ENCODE assay signal across 1 cellular context in the genomic region with DNA sequence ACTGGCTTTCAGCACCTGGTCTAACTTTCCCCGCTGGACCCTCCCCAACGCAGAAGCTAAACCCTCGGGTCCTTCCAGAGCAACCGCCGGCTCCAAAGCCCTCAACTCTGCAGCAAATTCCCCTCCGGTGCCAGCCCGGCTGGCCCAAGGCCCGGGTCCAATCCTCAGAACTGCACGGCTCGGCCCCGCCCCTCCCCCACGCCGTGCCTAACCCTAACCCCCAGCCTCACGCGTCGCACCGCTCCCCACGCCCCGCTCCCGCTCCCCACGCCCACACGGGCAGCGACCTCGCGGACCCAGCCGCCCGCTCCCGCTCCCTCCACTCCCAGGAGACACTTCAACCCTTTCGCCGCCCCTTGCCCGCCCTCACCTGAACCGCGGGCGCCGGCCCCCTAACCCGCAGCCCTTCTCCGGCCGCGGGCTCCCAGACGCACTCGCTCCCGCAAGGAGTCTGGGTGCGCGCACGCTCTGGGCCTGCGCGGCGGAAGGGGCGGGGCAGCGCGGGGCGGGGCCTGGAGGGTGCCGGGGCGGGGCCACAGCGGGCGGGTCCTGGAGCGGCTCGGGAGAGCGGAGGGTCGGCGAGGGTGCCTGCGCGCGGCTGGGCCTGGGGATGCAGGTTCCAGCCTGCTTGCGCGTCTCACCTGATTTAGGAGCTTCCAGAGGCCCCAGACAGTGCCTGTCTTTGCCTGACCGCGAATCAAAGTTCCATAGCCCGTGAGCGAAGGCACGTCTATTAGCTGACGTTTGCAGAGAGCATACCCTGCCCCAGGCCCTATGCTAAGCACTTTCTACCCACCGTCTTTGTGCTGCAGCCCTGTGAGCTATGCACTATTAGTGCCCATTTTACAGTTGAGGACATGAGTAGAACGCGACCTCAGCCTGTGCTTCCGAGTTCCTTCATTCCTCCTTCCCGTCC.
TF ChIP-seq lines count a peak whose summit lies in the region.

A gene (minus strand): TSS at position 453 of the 916 bp plus-strand sequence. CDS start 2,729 bp downstream, outside the sequence.

TF ChIP-seq in HepG2, 621 proteins besides CTCF, POLR2A, EP300 and RAD21 (continued from another document and continues in another):
- no peak for TF ChIP-seq HNRNPH1 (optimal IDR thresholded peaks at IDR 0.05; ENCODE audit: low read depth, low read length)
- TF ChIP-seq FOXM1 (CRISPR knock-in tag; IDR thresholded peaks at IDR 0.05): no peak
- peak; percentile 34; the same call in 1 of the 2 replicates for TF ChIP-seq ZSCAN31 (CRISPR knock-in tag; IDR thresholded peaks at IDR 0.05; ENCODE audit: low read depth)
- TF ChIP-seq, protein P1, sequence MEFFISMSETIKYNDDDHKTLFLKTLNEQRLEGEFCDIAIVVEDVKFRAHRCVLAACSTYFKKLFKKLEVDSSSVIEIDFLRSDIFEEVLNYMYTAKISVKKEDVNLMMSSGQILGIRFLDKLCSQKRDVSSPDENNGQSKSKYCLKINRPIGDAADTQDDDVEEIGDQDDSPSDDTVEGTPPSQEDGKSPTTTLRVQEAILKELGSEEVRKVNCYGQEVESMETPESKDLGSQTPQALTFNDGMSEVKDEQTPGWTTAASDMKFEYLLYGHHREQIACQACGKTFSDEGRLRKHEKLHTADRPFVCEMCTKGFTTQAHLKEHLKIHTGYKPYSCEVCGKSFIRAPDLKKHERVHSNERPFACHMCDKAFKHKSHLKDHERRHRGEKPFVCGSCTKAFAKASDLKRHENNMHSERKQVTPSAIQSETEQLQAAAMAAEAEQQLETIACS (CRISPR knock-in tag; IDR thresholded peaks at IDR 0.05): peak; percentile 96
- TF ChIP-seq CBX1 (IDR thresholded peaks at IDR 0.05; ENCODE audit: low read depth): no peak
- TF ChIP-seq ZNF30 (CRISPR knock-in tag; IDR thresholded peaks at IDR 0.05): no peak
- peak; percentile 14 for TF ChIP-seq TEAD3 (CRISPR knock-in tag; optimal IDR thresholded peaks at IDR 0.05; ENCODE audit: borderline replicate concordance)
- peak; percentile 97 for TF ChIP-seq ZNF264 (CRISPR knock-in tag; IDR thresholded peaks at IDR 0.05)
- peak; percentile 84 for TF ChIP-seq GABPB1 (CRISPR knock-in tag; IDR thresholded peaks at IDR 0.05)
- no peak for TF ChIP-seq KLF11 (CRISPR knock-in tag; IDR thresholded peaks at IDR 0.05)
- no peak for TF ChIP-seq DPF2 (CRISPR knock-in tag; IDR thresholded peaks at IDR 0.05; ENCODE audit: borderline replicate concordance, low read depth)
- no peak for TF ChIP-seq ZBTB7B (CRISPR knock-in tag; IDR thresholded peaks at IDR 0.05)
- no peak for TF ChIP-seq HMG20A (CRISPR knock-in tag; IDR thresholded peaks at IDR 0.05; ENCODE audit: borderline replicate concordance)
- TF ChIP-seq NFE2L2 (IDR thresholded peaks at IDR 0.05; ENCODE audit: low read length): no peak
- peak; percentile 27; the same call in 1 of the 2 replicates for TF ChIP-seq PHF20 (CRISPR knock-in tag; IDR thresholded peaks at IDR 0.05)
- TF ChIP-seq, protein P2, sequence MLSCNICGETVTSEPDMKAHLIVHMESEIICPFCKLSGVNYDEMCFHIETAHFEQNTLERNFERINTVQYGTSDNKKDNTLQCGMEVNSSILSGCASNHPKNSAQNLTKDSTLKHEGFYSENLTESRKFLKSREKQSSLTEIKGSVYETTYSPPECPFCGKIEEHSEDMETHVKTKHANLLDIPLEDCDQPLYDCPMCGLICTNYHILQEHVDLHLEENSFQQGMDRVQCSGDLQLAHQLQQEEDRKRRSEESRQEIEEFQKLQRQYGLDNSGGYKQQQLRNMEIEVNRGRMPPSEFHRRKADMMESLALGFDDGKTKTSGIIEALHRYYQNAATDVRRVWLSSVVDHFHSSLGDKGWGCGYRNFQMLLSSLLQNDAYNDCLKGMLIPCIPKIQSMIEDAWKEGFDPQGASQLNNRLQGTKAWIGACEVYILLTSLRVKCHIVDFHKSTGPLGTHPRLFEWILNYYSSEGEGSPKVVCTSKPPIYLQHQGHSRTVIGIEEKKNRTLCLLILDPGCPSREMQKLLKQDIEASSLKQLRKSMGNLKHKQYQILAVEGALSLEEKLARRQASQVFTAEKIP (CRISPR knock-in tag; IDR thresholded peaks at IDR 0.05; ENCODE audit: borderline replicate concordance): no peak
- TF ChIP-seq ZNF672 (CRISPR knock-in tag; IDR thresholded peaks at IDR 0.05): no peak
- TF ChIP-seq ZNF446 (CRISPR knock-in tag; IDR thresholded peaks at IDR 0.05): no peak
- no peak for TF ChIP-seq MAFG (CRISPR knock-in tag; IDR thresholded peaks at IDR 0.05)
- TF ChIP-seq, protein P3, sequence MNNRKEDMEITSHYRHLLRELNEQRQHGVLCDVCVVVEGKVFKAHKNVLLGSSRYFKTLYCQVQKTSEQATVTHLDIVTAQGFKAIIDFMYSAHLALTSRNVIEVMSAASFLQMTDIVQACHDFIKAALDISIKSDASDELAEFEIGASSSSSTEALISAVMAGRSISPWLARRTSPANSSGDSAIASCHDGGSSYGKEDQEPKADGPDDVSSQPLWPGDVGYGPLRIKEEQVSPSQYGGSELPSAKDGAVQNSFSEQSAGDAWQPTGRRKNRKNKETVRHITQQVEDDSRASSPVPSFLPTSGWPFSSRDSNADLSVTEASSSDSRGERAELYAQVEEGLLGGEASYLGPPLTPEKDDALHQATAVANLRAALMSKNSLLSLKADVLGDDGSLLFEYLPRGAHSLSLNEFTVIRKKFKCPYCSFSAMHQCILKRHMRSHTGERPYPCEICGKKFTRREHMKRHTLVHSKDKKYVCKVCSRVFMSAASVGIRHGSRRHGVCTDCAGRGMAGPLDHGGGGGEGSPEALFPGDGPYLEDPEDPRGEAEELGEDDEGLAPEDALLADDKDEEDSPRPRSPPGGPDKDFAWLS (CRISPR knock-in tag; IDR thresholded peaks at IDR 0.05; ENCODE audit: borderline replicate concordance): no peak
- no peak for TF ChIP-seq NFIB (CRISPR knock-in tag; IDR thresholded peaks at IDR 0.05; ENCODE audit: borderline replicate concordance)
- TF ChIP-seq ZNF883 (CRISPR knock-in tag; IDR thresholded peaks at IDR 0.05; ENCODE audit: not compliant biosample characterization): no peak
- TF ChIP-seq, protein P4, sequence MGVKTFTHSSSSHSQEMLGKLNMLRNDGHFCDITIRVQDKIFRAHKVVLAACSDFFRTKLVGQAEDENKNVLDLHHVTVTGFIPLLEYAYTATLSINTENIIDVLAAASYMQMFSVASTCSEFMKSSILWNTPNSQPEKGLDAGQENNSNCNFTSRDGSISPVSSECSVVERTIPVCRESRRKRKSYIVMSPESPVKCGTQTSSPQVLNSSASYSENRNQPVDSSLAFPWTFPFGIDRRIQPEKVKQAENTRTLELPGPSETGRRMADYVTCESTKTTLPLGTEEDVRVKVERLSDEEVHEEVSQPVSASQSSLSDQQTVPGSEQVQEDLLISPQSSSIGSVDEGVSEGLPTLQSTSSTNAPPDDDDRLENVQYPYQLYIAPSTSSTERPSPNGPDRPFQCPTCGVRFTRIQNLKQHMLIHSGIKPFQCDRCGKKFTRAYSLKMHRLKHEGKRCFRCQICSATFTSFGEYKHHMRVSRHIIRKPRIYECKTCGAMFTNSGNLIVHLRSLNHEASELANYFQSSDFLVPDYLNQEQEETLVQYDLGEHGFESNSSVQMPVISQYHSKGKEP (CRISPR knock-in tag; IDR thresholded peaks at IDR 0.05): no peak
- no peak for TF ChIP-seq JDP2 (CRISPR knock-in tag; IDR thresholded peaks at IDR 0.05; ENCODE audit: borderline replicate concordance)
- no peak for TF ChIP-seq ZNF839 (CRISPR knock-in tag; IDR thresholded peaks at IDR 0.05; ENCODE audit: borderline replicate concordance)
- TF ChIP-seq, protein P5, sequence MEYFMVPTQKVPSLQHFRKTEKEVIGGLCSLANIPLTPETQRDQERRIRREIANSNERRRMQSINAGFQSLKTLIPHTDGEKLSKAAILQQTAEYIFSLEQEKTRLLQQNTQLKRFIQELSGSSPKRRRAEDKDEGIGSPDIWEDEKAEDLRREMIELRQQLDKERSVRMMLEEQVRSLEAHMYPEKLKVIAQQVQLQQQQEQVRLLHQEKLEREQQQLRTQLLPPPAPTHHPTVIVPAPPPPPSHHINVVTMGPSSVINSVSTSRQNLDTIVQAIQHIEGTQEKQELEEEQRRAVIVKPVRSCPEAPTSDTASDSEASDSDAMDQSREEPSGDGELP (IDR thresholded peaks at IDR 0.05; ENCODE audit: borderline replicate concordance, low read depth): peak; percentile 30; the same call in 1 of the 2 replicates
- no peak for TF ChIP-seq ZNF333 (CRISPR knock-in tag; IDR thresholded peaks at IDR 0.05; ENCODE audit: borderline replicate concordance)
- TF ChIP-seq MEIS1 (CRISPR knock-in tag; IDR thresholded peaks at IDR 0.05; ENCODE audit: borderline replicate concordance): no peak
- TF ChIP-seq ZNF256 (CRISPR knock-in tag; conservative IDR thresholded peaks at IDR 0.05): no peak
- TF ChIP-seq, protein P6, sequence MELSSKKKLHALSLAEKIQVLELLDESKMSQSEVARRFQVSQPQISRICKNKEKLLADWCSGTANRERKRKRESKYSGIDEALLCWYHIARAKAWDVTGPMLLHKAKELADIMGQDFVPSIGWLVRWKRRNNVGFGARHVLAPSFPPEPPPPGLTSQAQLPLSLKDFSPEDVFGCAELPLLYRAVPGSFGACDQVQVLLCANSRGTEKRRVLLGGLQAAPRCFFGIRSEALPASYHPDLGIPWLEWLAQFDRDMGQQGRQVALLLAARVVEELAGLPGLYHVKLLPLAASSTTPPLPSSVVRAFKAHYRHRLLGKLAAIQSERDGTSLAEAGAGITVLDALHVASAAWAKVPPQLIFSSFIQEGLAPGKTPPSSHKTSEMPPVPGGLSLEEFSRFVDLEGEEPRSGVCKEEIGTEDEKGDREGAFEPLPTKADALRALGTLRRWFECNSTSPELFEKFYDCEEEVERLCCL (CRISPR knock-in tag; IDR thresholded peaks at IDR 0.05; ENCODE audit: borderline replicate concordance): no peak
- no peak for TF ChIP-seq ZFP36L1 (CRISPR knock-in tag; IDR thresholded peaks at IDR 0.05)
- no peak for TF ChIP-seq WIZ (CRISPR knock-in tag; IDR thresholded peaks at IDR 0.05)
- TF ChIP-seq TBX3 (IDR thresholded peaks at IDR 0.05; ENCODE audit: borderline replicate concordance): no peak
- TF ChIP-seq, protein P7, sequence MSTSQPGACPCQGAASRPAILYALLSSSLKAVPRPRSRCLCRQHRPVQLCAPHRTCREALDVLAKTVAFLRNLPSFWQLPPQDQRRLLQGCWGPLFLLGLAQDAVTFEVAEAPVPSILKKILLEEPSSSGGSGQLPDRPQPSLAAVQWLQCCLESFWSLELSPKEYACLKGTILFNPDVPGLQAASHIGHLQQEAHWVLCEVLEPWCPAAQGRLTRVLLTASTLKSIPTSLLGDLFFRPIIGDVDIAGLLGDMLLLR (CRISPR knock-in tag; IDR thresholded peaks at IDR 0.05): no peak; the same call in 1 of the 2 replicates
- 0 out of 2 replicates have a peak, but pooled peaks have one; percentile 15 for TF ChIP-seq ZSCAN20 (CRISPR knock-in tag; IDR thresholded peaks at IDR 0.05; ENCODE audit: borderline replicate concordance)
- TF ChIP-seq ZNF136 (CRISPR knock-in tag; IDR thresholded peaks at IDR 0.05; ENCODE audit: low read depth): no peak
- no peak; the same call in 1 of the 2 replicates for TF ChIP-seq ZNF567 (CRISPR knock-in tag; IDR thresholded peaks at IDR 0.05; ENCODE audit: borderline replicate concordance)
- TF ChIP-seq, protein P8, sequence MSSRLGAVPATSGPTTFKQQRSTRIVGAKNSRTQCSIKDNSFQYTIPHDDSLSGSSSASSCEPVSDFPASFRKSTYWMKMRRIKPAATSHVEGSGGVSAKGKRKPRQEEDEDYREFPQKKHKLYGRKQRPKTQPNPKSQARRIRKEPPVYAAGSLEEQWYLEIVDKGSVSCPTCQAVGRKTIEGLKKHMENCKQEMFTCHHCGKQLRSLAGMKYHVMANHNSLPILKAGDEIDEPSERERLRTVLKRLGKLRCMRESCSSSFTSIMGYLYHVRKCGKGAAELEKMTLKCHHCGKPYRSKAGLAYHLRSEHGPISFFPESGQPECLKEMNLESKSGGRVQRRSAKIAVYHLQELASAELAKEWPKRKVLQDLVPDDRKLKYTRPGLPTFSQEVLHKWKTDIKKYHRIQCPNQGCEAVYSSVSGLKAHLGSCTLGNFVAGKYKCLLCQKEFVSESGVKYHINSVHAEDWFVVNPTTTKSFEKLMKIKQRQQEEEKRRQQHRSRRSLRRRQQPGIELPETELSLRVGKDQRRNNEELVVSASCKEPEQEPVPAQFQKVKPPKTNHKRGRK (CRISPR knock-in tag; IDR thresholded peaks at IDR 0.05): no peak
- no peak; the same call in 1 of the 2 replicates for TF ChIP-seq ETV6 (CRISPR knock-in tag; conservative IDR thresholded peaks at IDR 0.05)
- TF ChIP-seq GTF3A (CRISPR knock-in tag; conservative IDR thresholded peaks at IDR 0.05): 0 out of 2 replicates have a peak, but pooled peaks have one; percentile 31
- TF ChIP-seq, protein P9, sequence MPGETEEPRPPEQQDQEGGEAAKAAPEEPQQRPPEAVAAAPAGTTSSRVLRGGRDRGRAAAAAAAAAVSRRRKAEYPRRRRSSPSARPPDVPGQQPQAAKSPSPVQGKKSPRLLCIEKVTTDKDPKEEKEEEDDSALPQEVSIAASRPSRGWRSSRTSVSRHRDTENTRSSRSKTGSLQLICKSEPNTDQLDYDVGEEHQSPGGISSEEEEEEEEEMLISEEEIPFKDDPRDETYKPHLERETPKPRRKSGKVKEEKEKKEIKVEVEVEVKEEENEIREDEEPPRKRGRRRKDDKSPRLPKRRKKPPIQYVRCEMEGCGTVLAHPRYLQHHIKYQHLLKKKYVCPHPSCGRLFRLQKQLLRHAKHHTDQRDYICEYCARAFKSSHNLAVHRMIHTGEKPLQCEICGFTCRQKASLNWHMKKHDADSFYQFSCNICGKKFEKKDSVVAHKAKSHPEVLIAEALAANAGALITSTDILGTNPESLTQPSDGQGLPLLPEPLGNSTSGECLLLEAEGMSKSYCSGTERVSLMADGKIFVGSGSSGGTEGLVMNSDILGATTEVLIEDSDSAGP (CRISPR knock-in tag; IDR thresholded peaks at IDR 0.05; ENCODE audit: borderline replicate concordance): peak; percentile 41
- TF ChIP-seq, protein P10, sequence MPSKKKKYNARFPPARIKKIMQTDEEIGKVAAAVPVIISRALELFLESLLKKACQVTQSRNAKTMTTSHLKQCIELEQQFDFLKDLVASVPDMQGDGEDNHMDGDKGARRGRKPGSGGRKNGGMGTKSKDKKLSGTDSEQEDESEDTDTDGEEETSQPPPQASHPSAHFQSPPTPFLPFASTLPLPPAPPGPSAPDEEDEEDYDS (CRISPR knock-in tag; IDR thresholded peaks at IDR 0.05): no peak; the same call in 1 of the 2 replicates
- TF ChIP-seq, protein P11, sequence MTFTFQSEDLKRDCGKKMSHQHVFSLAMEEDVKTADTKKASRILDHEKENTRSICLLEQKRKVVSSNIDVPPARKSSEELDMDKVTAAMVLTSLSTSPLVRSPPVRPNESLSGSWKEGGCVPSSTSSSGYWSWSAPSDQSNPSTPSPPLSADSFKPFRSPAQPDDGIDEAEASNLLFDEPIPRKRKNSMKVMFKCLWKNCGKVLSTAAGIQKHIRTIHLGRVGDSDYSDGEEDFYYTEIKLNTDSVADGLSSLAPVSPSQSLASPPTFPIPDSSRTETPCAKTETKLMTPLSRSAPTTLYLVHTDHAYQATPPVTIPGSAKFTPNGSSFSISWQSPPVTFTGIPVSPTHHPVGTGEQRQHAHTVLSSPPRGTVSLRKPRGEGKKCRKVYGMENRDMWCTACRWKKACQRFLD (CRISPR knock-in tag; IDR thresholded peaks at IDR 0.05; ENCODE audit: borderline replicate concordance): no peak
- TF ChIP-seq SIN3B (IDR thresholded peaks at IDR 0.05; ENCODE audit: low read length): no peak
- no peak for TF ChIP-seq SMYD3 (CRISPR knock-in tag; IDR thresholded peaks at IDR 0.05)
- TF ChIP-seq CEBPB (IDR thresholded peaks at IDR 0.05; ENCODE audit: borderline replicate concordance, low read depth, low read length): no peak
- no peak for TF ChIP-seq DNMT3B (CRISPR knock-in tag; conservative IDR thresholded peaks at IDR 0.05)
- TF ChIP-seq, protein P12, sequence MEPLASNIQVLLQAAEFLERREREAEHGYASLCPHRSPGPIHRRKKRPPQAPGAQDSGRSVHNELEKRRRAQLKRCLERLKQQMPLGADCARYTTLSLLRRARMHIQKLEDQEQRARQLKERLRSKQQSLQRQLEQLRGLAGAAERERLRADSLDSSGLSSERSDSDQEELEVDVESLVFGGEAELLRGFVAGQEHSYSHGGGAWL (CRISPR knock-in tag; IDR thresholded peaks at IDR 0.05): peak; percentile 56; the same call in 1 of the 2 replicates
- no peak for TF ChIP-seq TMF1 (CRISPR knock-in tag; IDR thresholded peaks at IDR 0.05; ENCODE audit: low read depth)
